In genomic region chr17:50778988-50779387, GRCh38 we compare ENCODE assay signal across 35 cellular contexts. TPM values are rescaled to one million over a fixed set of nuclear protein-coding genes. Genes with fewer than 3 reads are reported as not detected.
"Had no signal": no experiment of that assay in that cellular context is flagged by ENCODE, and none has a peak within 500 bp of the region (broad histone marks: within the 10 kb centered on the region; RNA-seq: fewer than 3 reads in every experiment).

No MANE protein-coding gene starts in this region.

- H3K9ac ChIP-seq: neural progenitor cell, parathyroid adenoma had no signal

- H2AFZ ChIP-seq: neural progenitor cell, parathyroid adenoma had no signal

- H3K27ac Mint-ChIP-seq: naive B cell; natural killer cell; nephron progenitor cell; neural progenitor cell; progenitor cell of endocrine pancreas; stimulated activated memory B cell treated with anti-CD40 and anti-IgM and Interleukin-4, amounts not matched to agents 10 μg/mL and 1 μg/mL and 100 μg/mL, for 72 hours; stimulated activated naive CD8-positive, alpha-beta T cell treated with anti-CD3 and anti-CD28 coated beads, Interleukin-15, amount 100 ng/mL, for 72 hours had no signal

- H3K79me2 ChIP-seq: parathyroid adenoma had no signal

- H3K9me3 ChIP-seq: left lung, lower lobe of right lung, neutrophil, right atrium auricular region, right lobe of liver, testis, tibial artery, upper lobe of right lung had no signal

- H3K36me3 ChIP-seq: left lung, lower lobe of right lung, neural progenitor cell, neutrophil, right atrium auricular region, right lobe of liver, tibial artery, upper lobe of right lung had no signal

- H3K27me3 ChIP-seq: neural progenitor cell, right atrium auricular region, right lobe of liver, testis, tibial artery had no signal

- DNase-seq: hippocampal formation; left colon; left lung; lower lobe of right lung; mammary epithelial cell; mesenchymal stem cell; naive B cell; natural killer cell; nephron progenitor cell; occipital lobe; stimulated activated CD4-positive, alpha-beta T cell treated with anti-CD3 and anti-CD28 coated beads, Interleukin-1b, Interleukin-23, amount 100 ng/mL, for 48 hours; stimulated activated CD4-positive, alpha-beta T cell treated with anti-CD3 and anti-CD28 coated beads, Interleukin-2, amount 100 ng/mL, for 48 hours; stimulated activated CD4-positive, alpha-beta T cell treated with anti-CD3 and anti-CD28 coated beads, Interleukin-4, amount 100 ng/mL, for 4 hours; stimulated activated CD8-positive, alpha-beta memory T cell treated with anti-CD3 and anti-CD28 coated beads, Interleukin-4, amount 100 ng/mL, for 48 hours; stimulated activated naive CD4-positive, alpha-beta T cell treated with Interleukin-2 at 50 U/mL for 16 hours; stimulated activated naive CD8-positive, alpha-beta T cell treated with anti-CD3 and anti-CD28 coated beads, Interleukin-15, amount 100 ng/mL, for 72 hours; testis; tibial artery; trophoblast cell; upper lobe of right lung had no signal

- H3K27ac ChIP-seq: left lung, lower lobe of right lung, neural progenitor cell, neutrophil, parathyroid adenoma, right atrium auricular region, right lobe of liver, testis, tibial artery, upper lobe of right lung had no signal

- H3K4me3 ChIP-seq: left lung, lower lobe of right lung, neural progenitor cell, right atrium auricular region, right lobe of liver, smooth muscle cell, testis, tibial artery, upper lobe of right lung had no signal

- H3K9me3 Mint-ChIP-seq: naive B cell; natural killer cell; nephron progenitor cell; neural progenitor cell; stimulated activated memory B cell treated with anti-CD40 and anti-IgM and Interleukin-4, amounts not matched to agents 10 μg/mL and 1 μg/mL and 100 μg/mL, for 72 hours; stimulated activated naive CD8-positive, alpha-beta T cell treated with anti-CD3 and anti-CD28 coated beads, Interleukin-15, amount 100 ng/mL, for 72 hours had no signal

- H3K27me3 Mint-ChIP-seq: progenitor cell of endocrine pancreas had no signal

- H3K4me3 Mint-ChIP-seq: nephron progenitor cell; neural progenitor cell; stimulated activated memory B cell treated with anti-CD40 and anti-IgM and Interleukin-4, amounts not matched to agents 10 μg/mL and 1 μg/mL and 100 μg/mL, for 72 hours; stimulated activated naive CD8-positive, alpha-beta T cell treated with anti-CD3 and anti-CD28 coated beads, Interleukin-15, amount 100 ng/mL, for 72 hours had no signal

- ATAC-seq: left colon; left lung; lower lobe of right lung; right lobe of liver; stimulated activated memory B cell treated with anti-CD40 and anti-IgM and Interleukin-4, amounts not matched to agents 10 μg/mL and 1 μg/mL and 100 μg/mL, for 72 hours; stimulated activated naive CD8-positive, alpha-beta T cell treated with anti-CD3 and anti-CD28 coated beads, Interleukin-15, amount 100 ng/mL, for 72 hours; upper lobe of right lung had no signal

- H3K4me2 ChIP-seq: neural progenitor cell, smooth muscle cell had no signal

- H3K4me1 ChIP-seq: left lung, neural progenitor cell, parathyroid adenoma, right atrium auricular region, right lobe of liver, testis had no signal

- FAIRE-seq: keratinocyte, urothelium cell line had no signal

- H3K36me3 Mint-ChIP-seq: naive B cell; natural killer cell; neural progenitor cell; stimulated activated memory B cell treated with anti-CD40 and anti-IgM and Interleukin-4, amounts not matched to agents 10 μg/mL and 1 μg/mL and 100 μg/mL, for 72 hours had no signal

RNA-seq across cellular contexts. Expression of gene ANKRD40CL, which starts 11.7 kb away (rescaled TPM):
- total RNA-seq: left lung, liver, lower lobe of right lung, mammary epithelial cell, natural killer cell, occipital lobe, osteocyte, progenitor cell of endocrine pancreas, pulmonary artery endothelial cell, renal cortical epithelial cell, right atrium auricular region, skeletal muscle tissue, smooth muscle cell, testis, upper lobe of right lung had no signal
- polyA plus RNA-seq: keratinocyte, liver, mammary epithelial cell, smooth muscle cell had no signal

RNA-seq across cellular contexts. Expression of gene WFIKKN2, which starts 56.4 kb away (rescaled TPM):
- total RNA-seq: left lung, mammary epithelial cell, natural killer cell, osteocyte, progenitor cell of endocrine pancreas, pulmonary artery endothelial cell, renal cortical epithelial cell, right lobe of liver, smooth muscle cell had no signal
- polyA plus RNA-seq: keratinocyte, mammary epithelial cell, smooth muscle cell had no signal
